16 cellular contexts compared by ENCODE assay signal in genomic region chr4:153543351-153543750, GRCh38.
DNase-seq lines count a peak whose midpoint lies in the region; ATAC-seq, FAIRE-seq and TF ChIP-seq lines count a peak whose summit lies in the region.
"Had no signal": no experiment of that assay in that cellular context is flagged by ENCODE, and none has a peak within 500 bp of the region (broad histone marks: within the 10 kb centered on the region; RNA-seq: fewer than 3 reads in every experiment).

No MANE protein-coding gene starts in this region.

- H3K4me2 ChIP-seq in OCI-LY1 (ENCODE audit: low read length) (no peak overlapping the region), smooth muscle cell (no peak overlapping the region)

- CTCF ChIA-PET in CD4-positive, alpha-beta T cell (lab: Charles Lee): interaction anchor here (0.7 to 2.5 kb wide), 3 partner anchors 21 to 110 kb away, joined by 3 to 10 read pairs (median 5); no protein-coding TSS in a partner anchor
- CTCF ChIA-PET in naive thymus-derived CD4-positive, alpha-beta T cell (lab: Charles Lee): interaction anchor here (1.0 to 1.1 kb wide), 2 partner anchors 29 to 31 kb away, joined by 3 read pairs; no protein-coding TSS in a partner anchor

- H3K9me3 ChIP-seq in CD4-positive, alpha-beta T cell (ENCODE audit: control insufficient read depth, low read length): no peaks in the 10 kb centered on the region
- H3K9me3 ChIP-seq in OCI-LY1 (ENCODE audit: low read length) (no peaks in the 10 kb centered on the region), tibial artery (no peaks in the 10 kb centered on the region), testis (no peaks in the 10 kb centered on the region), smooth muscle cell (replicated peaks; ENCODE audit: low read depth) (no peaks in the 10 kb centered on the region)
- no peaks in the 10 kb centered on the region for H3K9me3 ChIP-seq in naive thymus-derived CD4-positive, alpha-beta T cell (ENCODE audit: control insufficient read depth in 2 of 3, low read length in 3 of 3)

- TF ChIP-seq CTCF in CD4-positive, alpha-beta T cell (IDR thresholded peaks at IDR 0.05): no peak
- TF ChIP-seq CTCF in OCI-LY1 (IDR thresholded peaks at IDR 0.05; ENCODE audit: low read length): no peak
- no peak for TF ChIP-seq CTCF in tibial artery (IDR thresholded peaks at IDR 0.05)
- no peak for TF ChIP-seq CTCF in testis (IDR thresholded peaks at IDR 0.05)
- TF ChIP-seq CTCF in smooth muscle cell (IDR thresholded peaks at IDR 0.05; ENCODE audit: borderline replicate concordance, insufficient read depth, poor library complexity, severe bottlenecking): no peak

- no peak for DNase-seq in CD4-positive, alpha-beta T cell
- DNase-seq in naive thymus-derived CD4-positive, alpha-beta T cell: no peak
- DNase-seq in tibial artery (no peak), urothelium cell line (ENCODE audit: low spot score) (no peak), testis (no peak), smooth muscle cell (lab: John Stamatoyannopoulos, UW; ENCODE audit: unreplicated experiment) (no peak)
- DNase-seq: COR-L47, GDM1, H7, NCI-H1436, NCI-H2029 treated with DMSO at 0.1 percent for 48 hours, NCI-H2171, NCI-H526 had no signal

- TF ChIP-seq POLR2A in testis (IDR thresholded peaks at IDR 0.05): no peak

- no peaks in the 10 kb centered on the region for H3K27me3 Mint-ChIP-seq in CD4-positive, alpha-beta T cell
- H3K27me3 Mint-ChIP-seq in naive thymus-derived CD4-positive, alpha-beta T cell: no peaks in the 10 kb centered on the region

- no peak overlapping the region for H3K4me3 Mint-ChIP-seq in CD4-positive, alpha-beta T cell
- H3K4me3 Mint-ChIP-seq in naive thymus-derived CD4-positive, alpha-beta T cell: peak overlapping the region in 2 of 10 donors; percentile 25 to 38

- POLR2A ChIA-PET in CD4-positive, alpha-beta T cell (lab: Charles Lee): interaction anchor here (1.2 to 1.5 kb wide), 3 partner anchors 10 to 102 kb away, joined by 3 read pairs; no protein-coding TSS in a partner anchor
- POLR2A ChIA-PET in naive thymus-derived CD4-positive, alpha-beta T cell (lab: Charles Lee): no interaction called here

- H3K9ac ChIP-seq in OCI-LY1 (ENCODE audit: low read length): no peak overlapping the region
- no peak overlapping the region for H3K9ac ChIP-seq in smooth muscle cell (ENCODE audit: low read depth)

- no peak overlapping the region for H3K27ac ChIP-seq in CD4-positive, alpha-beta T cell (ENCODE audit: low read depth, low read length)
- peak overlapping the region; percentile 24 for H3K27ac ChIP-seq in OCI-LY1 (ENCODE audit: low read depth, low read length, poor library complexity, severe bottlenecking)
- H3K27ac ChIP-seq in naive thymus-derived CD4-positive, alpha-beta T cell (ENCODE audit: low read depth, low read length): no peak overlapping the region
- H3K27ac ChIP-seq in tibial artery: peak overlapping the region; percentile 80 to 84
- H3K27ac ChIP-seq in testis: peak overlapping the region in 1 of 2 donors; percentile 55
- H3K27ac ChIP-seq in smooth muscle cell (ENCODE audit: low read depth): no peak overlapping the region
- H3K27ac ChIP-seq: C4-2B had no signal

- peaks cover 53% of the 10 kb centered on the region for H3K36me3 Mint-ChIP-seq in CD4-positive, alpha-beta T cell (ENCODE audit: low read depth)
- H3K36me3 Mint-ChIP-seq in naive thymus-derived CD4-positive, alpha-beta T cell: peaks cover 0 to 27% (median 11%) of the 10 kb centered on the region in 5 donors

- H3F3A ChIP-seq in OCI-LY1 (ENCODE audit: insufficient read depth, low read length): peaks cover 3% of the 10 kb centered on the region; the same call in 1 of the 2 replicates
- H3F3A ChIP-seq in smooth muscle cell (ENCODE audit: low read depth): peaks cover 4% of the 10 kb centered on the region

- peaks cover 100% of the 10 kb centered on the region for H3K79me2 ChIP-seq in OCI-LY1 (ENCODE audit: insufficient read depth, low read length)
- H3K79me2 ChIP-seq in smooth muscle cell (ENCODE audit: low read depth): no peaks in the 10 kb centered on the region

- peaks cover 81% of the 10 kb centered on the region for H3K36me3 ChIP-seq in OCI-LY1 (ENCODE audit: insufficient read depth, low read length)
- H3K36me3 ChIP-seq in naive thymus-derived CD4-positive, alpha-beta T cell (ENCODE audit: control insufficient read depth in 2 of 3, insufficient read depth in 3 of 3, low read length in 3 of 3): peaks cover 0 to 9% (median 0%) of the 10 kb centered on the region in 3 experiments
- H3K36me3 ChIP-seq in tibial artery: no peaks in the 10 kb centered on the region
- H3K36me3 ChIP-seq in testis (ENCODE audit: low read depth, missing control alignments): no peaks in the 10 kb centered on the region
- no peaks in the 10 kb centered on the region for H3K36me3 ChIP-seq in smooth muscle cell (ENCODE audit: low read depth)

- H3K4me3 ChIP-seq in OCI-LY1 (ENCODE audit: low read depth, low read length, poor library complexity, severe bottlenecking) (no peak overlapping the region), tibial artery (no peak overlapping the region), testis (no peak overlapping the region), smooth muscle cell (no peak overlapping the region)
- no peak overlapping the region for H3K4me3 ChIP-seq in naive thymus-derived CD4-positive, alpha-beta T cell (ENCODE audit: low read length)

- H3K4me1 ChIP-seq in OCI-LY1 (ENCODE audit: insufficient read depth, low read length, severe bottlenecking) (peaks cover 31% of the 10 kb centered on the region), tibial artery (peaks cover 0 to 96% (median 38%) of the 10 kb centered on the region in 4 donors), testis (peaks cover 7% of the 10 kb centered on the region), smooth muscle cell (ENCODE audit: low read depth) (no peaks in the 10 kb centered on the region)
- H3K4me1 ChIP-seq in naive thymus-derived CD4-positive, alpha-beta T cell (ENCODE audit: control insufficient read depth in 2 of 2, insufficient read depth in 2 of 2, low read length in 2 of 2): peaks cover 13 to 52% of the 10 kb centered on the region in 2 donors

- peak overlapping the region; percentile 61 for H3K27ac Mint-ChIP-seq in CD4-positive, alpha-beta T cell
- H3K27ac Mint-ChIP-seq in naive thymus-derived CD4-positive, alpha-beta T cell: peak overlapping the region in 5 of 9 donors; percentile 13 to 95 (median 24)

- no peak for FAIRE-seq in urothelium cell line (lab: Jason Lieb, UNC)

- H3K9me2 ChIP-seq in OCI-LY1 (ENCODE audit: low read depth, low read length): no peaks in the 10 kb centered on the region

- peaks cover 91% of the 10 kb centered on the region for H3K4me1 Mint-ChIP-seq in CD4-positive, alpha-beta T cell (ENCODE audit: low read depth)
- peaks cover 27 to 91% (median 87%) of the 10 kb centered on the region in 7 donors for H3K4me1 Mint-ChIP-seq in naive thymus-derived CD4-positive, alpha-beta T cell

- ATAC-seq in CD4-positive, alpha-beta T cell (ENCODE audit: poor library complexity): no peak
- no peak for ATAC-seq in naive thymus-derived CD4-positive, alpha-beta T cell
- ATAC-seq: Panc1 had no signal

- no peak overlapping the region for H2AFZ ChIP-seq in OCI-LY1 (ENCODE audit: low read length)
- H2AFZ ChIP-seq in smooth muscle cell (ENCODE audit: low read depth): no peak overlapping the region

- H4K20me1 ChIP-seq in OCI-LY1 (ENCODE audit: insufficient read depth, low read length) (0 out of 2 replicates have a peak, but pooled peaks cover 6% of the 10 kb centered on the region), smooth muscle cell (ENCODE audit: low read depth) (peaks cover 4% of the 10 kb centered on the region)

- 60 to 71% methylated on average over 6 of the region's 6 CpGs for WGBS in testis, 2 donors
- 97% methylated on average over 6 of the region's 6 CpGs for WGBS in smooth muscle cell (ENCODE audit: low lambda C conversion rate)

- no peaks in the 10 kb centered on the region for H3K27me3 ChIP-seq in CD4-positive, alpha-beta T cell (ENCODE audit: control insufficient read depth, insufficient read depth, low read length)
- H3K27me3 ChIP-seq in OCI-LY1 (ENCODE audit: insufficient read depth, low read length) (no peaks in the 10 kb centered on the region), tibial artery (no peaks in the 10 kb centered on the region), testis (no peaks in the 10 kb centered on the region), smooth muscle cell (ENCODE audit: low read depth) (no peaks in the 10 kb centered on the region)
- no peaks in the 10 kb centered on the region for H3K27me3 ChIP-seq in naive thymus-derived CD4-positive, alpha-beta T cell (ENCODE audit: control insufficient read depth in 2 of 2, insufficient read depth in 2 of 2, low read length in 2 of 2)

- no peaks in the 10 kb centered on the region for H3K9me3 Mint-ChIP-seq in CD4-positive, alpha-beta T cell
- H3K9me3 Mint-ChIP-seq in naive thymus-derived CD4-positive, alpha-beta T cell: no peaks in the 10 kb centered on the region

- intact Hi-C loops in CD4-positive, alpha-beta T cell (cut with DNase I, micrococcal nuclease): no loop called here
- intact Hi-C loops in naive thymus-derived CD4-positive, alpha-beta T cell (cut with micrococcal nuclease): no loop called here
- intact Hi-C loops in tibial artery (cut with DNase I; ENCODE audit: low total_unique reads): no loop called here
- intact Hi-C loops in testis (cut with DNase I; ENCODE audit: low total_unique reads): no loop called here

Comparison
In these comparisons a context has a peak if more than half of its experiments do, and no peak if none do; other contexts are left out.
1. H3K27ac ChIP-seq: peak in OCI-LY1 (single experiment) and tibial artery (2 of 2); none in CD4-positive, alpha-beta T cell (single experiment), naive thymus-derived CD4-positive, alpha-beta T cell (single experiment) and smooth muscle cell (single experiment).